In genomic region chr1:28914228-28915035, GRCh38 we compare ENCODE assay signal across 8 cellular contexts. TPM values are rescaled to one million over a fixed set of nuclear protein-coding genes. Genes with fewer than 3 reads are reported as not detected.
DNase-seq lines count a peak whose midpoint lies in the region; ATAC-seq and TF ChIP-seq lines count a peak whose summit lies in the region.

EPB41 (plus strand) TSS chr1:28914569; CDS start chr1:28987438, 72,869 bp downstream.

- no peaks in the 10 kb centered on the region for H3K9me2 ChIP-seq in OCI-LY1 (ENCODE audit: low read depth, low read length)

- H3F3A ChIP-seq in OCI-LY1 (ENCODE audit: insufficient read depth, low read length), result no peaks in the 10 kb centered on the region

- H4K20me1 ChIP-seq in OCI-LY1 (ENCODE audit: insufficient read depth, low read length), result no peaks in the 10 kb centered on the region

- peak within 1 kb of the TSS; percentile 62 for H3K27ac ChIP-seq in OCI-LY1 (ENCODE audit: low read depth, low read length, poor library complexity, severe bottlenecking)

- peak within 1 kb of the TSS; percentile 85 for H3K9ac ChIP-seq in OCI-LY1 (ENCODE audit: low read length)

- peak; percentile 95 for DNase-seq in COR-L47 (lab: John Stamatoyannopoulos, UW)
- DNase-seq in HuH-7.5 (ENCODE audit: low spot score), result peak; percentile 93
- DNase-seq in activated CD8-positive, alpha-beta memory T cell treated with anti-CD3 and anti-CD28 coated beads, Interleukin-2, amount 50 U/mL, for 48 hours, result peak; percentile 95
- DNase-seq in epidermal melanocyte (ENCODE audit: insufficient read length, low spot score), result peak; percentile 97
- peak; percentile 84 to 87 for DNase-seq in stimulated activated CD8-positive, alpha-beta memory T cell treated with anti-CD3 and anti-CD28 coated beads, Interleukin-2, amount 100 ng/mL, for 1 hour (ENCODE audit: low read depth in 2 of 2)

- H3K4me3 ChIP-seq in OCI-LY1 (ENCODE audit: low read depth, low read length, poor library complexity, severe bottlenecking), result peak within 1 kb of the TSS; percentile 68
- peak within 1 kb of the TSS; percentile 78 for H3K4me3 ChIP-seq in mononuclear cell (ENCODE audit: low read length)

- no peaks in the 10 kb centered on the region for H3K36me3 ChIP-seq in OCI-LY1 (ENCODE audit: insufficient read depth, low read length)

- H3K4me2 ChIP-seq in OCI-LY1 (ENCODE audit: low read length), result peak within 1 kb of the TSS; percentile 82

- no peaks in the 10 kb centered on the region for H3K9me3 ChIP-seq in OCI-LY1 (ENCODE audit: low read length)
- H3K9me3 ChIP-seq in mononuclear cell (ENCODE audit: low read depth, low read length), result no peaks in the 10 kb centered on the region

- TF ChIP-seq CTCF in OCI-LY1 (IDR thresholded peaks at IDR 0.05; ENCODE audit: low read length), result no peak

- H3K27me3 ChIP-seq in OCI-LY1 (ENCODE audit: insufficient read depth, low read length) (no peaks in the 10 kb centered on the region), mononuclear cell (ENCODE audit: insufficient read depth, low read length) (no peaks in the 10 kb centered on the region)

- H2AFZ ChIP-seq in OCI-LY1 (ENCODE audit: low read length), result no peak within 1 kb of the TSS

- peaks cover 43% of the 10 kb centered on the region for H3K4me1 ChIP-seq in OCI-LY1 (ENCODE audit: insufficient read depth, low read length, severe bottlenecking)
- H3K4me1 ChIP-seq in mononuclear cell (ENCODE audit: insufficient read depth, low read length), result peaks cover 41% of the 10 kb centered on the region

- H3K79me2 ChIP-seq in OCI-LY1 (ENCODE audit: insufficient read depth, low read length), result peaks cover 44% of the 10 kb centered on the region

- peak; percentile 80 for ATAC-seq in GM21515 (IDR thresholded peaks at IDR 0.05; ENCODE audit: unreplicated experiment)

RNA-seq across cellular contexts. Expression of gene EPB41, which starts in this region (rescaled TPM):
- 159 TPM for total RNA-seq in mononuclear cell

Comparison
In these comparisons a context has a peak if more than half of its experiments do, and no peak if none do; other contexts are left out.
1. Peak in every context shown above with its lines: DNase-seq, ATAC-seq, H3K4me3 ChIP-seq and H3K27ac ChIP-seq.